ENCODE assay signal across 8 cellular contexts in genomic region chr15:65611888-65612615, GRCh38. TPM values are rescaled to one million over a fixed set of nuclear protein-coding genes. Genes with fewer than 3 reads are reported as not detected.
DNase-seq lines count a peak whose midpoint lies in the region; ATAC-seq and TF ChIP-seq lines count a peak whose summit lies in the region.

No MANE protein-coding gene starts in this region.

- H3K27me3 Mint-ChIP-seq in Calu3 (ENCODE audit: unreplicated experiment) = no peaks in the 10 kb centered on the region
- H3K27me3 Mint-ChIP-seq in endodermal cell (ENCODE audit: insufficient read depth) = no peaks in the 10 kb centered on the region
- no peaks in the 10 kb centered on the region for H3K27me3 Mint-ChIP-seq in osteocyte (ENCODE audit: unreplicated experiment)

- H3K27ac ChIP-seq in endodermal cell (ENCODE audit: low read depth, low read length) = peak overlapping the region; percentile 86

- H3K9me3 ChIP-seq in NT2/D1 (ENCODE audit: insufficient read depth, low read length) = no peaks in the 10 kb centered on the region
- no peaks in the 10 kb centered on the region for H3K9me3 ChIP-seq in endodermal cell (ENCODE audit: control insufficient read depth, low read length)

- TF ChIP-seq CTCF in Calu3 (IDR thresholded peaks at IDR 0.05; ENCODE audit: unreplicated experiment) (no peak), endodermal cell (conservative IDR thresholded peaks at IDR 0.05) (no peak), osteocyte (IDR thresholded peaks at IDR 0.05) (no peak)

- peak overlapping the region; percentile 97 for H3K4me3 ChIP-seq in NT2/D1 (ENCODE audit: insufficient read length, low read depth)
- peak overlapping the region; percentile 90 for H3K4me3 ChIP-seq in endodermal cell (ENCODE audit: low read length)

- H3K4me3 Mint-ChIP-seq in Calu3 (ENCODE audit: low read depth, unreplicated experiment) (peak overlapping the region; percentile 78), endodermal cell (peak overlapping the region; percentile 81), osteocyte (ENCODE audit: unreplicated experiment) (peak overlapping the region; percentile 97)

- intact Hi-C loops in Calu3 (cut with micrococcal nuclease; ENCODE audit: unreplicated experiment) = no loop called here

- H3K9ac ChIP-seq in NT2/D1 (ENCODE audit: insufficient read length, low read depth) = peak overlapping the region; percentile 83
- H3K9ac ChIP-seq in endodermal cell (ENCODE audit: extremely low read depth, low read length, poor library complexity, severe bottlenecking) = peak overlapping the region; percentile 75

- 76 to 81% methylated on average over 3 to 5 of the region's 5 CpGs for WGBS in endodermal cell (ENCODE audit: insufficient coverage in 1 of 2, insufficient read length in 1 of 2), 2 experiments

- H3K27me3 ChIP-seq in NT2/D1 (ENCODE audit: insufficient read depth, insufficient read length) (no peaks in the 10 kb centered on the region), endodermal cell (ENCODE audit: control insufficient read depth, insufficient read depth, low read length, poor library complexity, severe bottlenecking) (no peaks in the 10 kb centered on the region)

- H3K4me1 Mint-ChIP-seq in Calu3 (ENCODE audit: low read depth, unreplicated experiment) (peaks cover 11% of the 10 kb centered on the region), endodermal cell (peaks cover 27% of the 10 kb centered on the region), osteocyte (ENCODE audit: unreplicated experiment) (peaks cover 22% of the 10 kb centered on the region)

- no TSS peak for BruUV-seq in Calu3 (replicated peaks; lab: Mats Ljungman, UMichigan)

- CTCF ChIA-PET in Calu3 (lab: Charles Lee) = interaction anchor here (1.7 kb wide), 1 partner anchor 212 kb away, joined by 3 read pairs; no protein-coding TSS in a partner anchor

- H3K9me3 Mint-ChIP-seq in Calu3 (ENCODE audit: low read depth, unreplicated experiment) = no peaks in the 10 kb centered on the region
- peaks cover 6% of the 10 kb centered on the region for H3K9me3 Mint-ChIP-seq in endodermal cell
- no peaks in the 10 kb centered on the region for H3K9me3 Mint-ChIP-seq in osteocyte (ENCODE audit: unreplicated experiment)

- H3K36me3 ChIP-seq in NT2/D1 (ENCODE audit: insufficient read depth, insufficient read length, low read length) (peaks cover 10% of the 10 kb centered on the region), endodermal cell (ENCODE audit: control insufficient read depth, insufficient read depth, low read length) (peaks cover 7% of the 10 kb centered on the region)

- DNase-seq in Calu3 = peak; percentile 9
- DNase-seq in NT2/D1 (ENCODE audit: low read depth, low spot score) = no peak
- peak; percentile 52 for DNase-seq in endodermal cell
- no peak for DNase-seq in osteocyte (ENCODE audit: extremely low spot score, unreplicated experiment)
- DNase-seq in NCI-H1417 treated with DMSO at 0.1 percent for 48 hours (lab: John Stamatoyannopoulos, UW) = no peak
- no peak for DNase-seq in activated effector memory CD4-positive, alpha-beta T cell treated with Interleukin-2 at 50 U/mL for 16 hours
- DNase-seq in KG1 (lab: John Stamatoyannopoulos, UW) = no peak

- peak overlapping the region; percentile 90 for H3K27ac Mint-ChIP-seq in Calu3 (ENCODE audit: unreplicated experiment)
- H3K27ac Mint-ChIP-seq in endodermal cell = peak overlapping the region; percentile 98
- H3K27ac Mint-ChIP-seq in osteocyte (ENCODE audit: unreplicated experiment) = peak overlapping the region; percentile 99

- H3K36me3 Mint-ChIP-seq in Calu3 (ENCODE audit: insufficient read depth, unreplicated experiment) (peaks cover 27% of the 10 kb centered on the region), endodermal cell (ENCODE audit: low read depth) (peaks cover 4% of the 10 kb centered on the region), osteocyte (ENCODE audit: unreplicated experiment) (peaks cover 2% of the 10 kb centered on the region)

- H3K4me1 ChIP-seq in NT2/D1 (ENCODE audit: insufficient read depth, insufficient read length) (no peaks in the 10 kb centered on the region), endodermal cell (ENCODE audit: control insufficient read depth, insufficient read depth, low read length) (peaks cover 17% of the 10 kb centered on the region)

- no peak for ATAC-seq in HG02623 (IDR thresholded peaks at IDR 0.05; ENCODE audit: unreplicated experiment)

RNA-seq across cellular contexts. Expression of gene INTS14, which starts 1.1 kb away (rescaled TPM):
- total RNA-seq in Calu3 (2022) (50.1 and 55.6 TPM in 2 replicates), endodermal cell (10 to 100 TPM; 33.4 to 37.7 TPM), osteocyte (33.6 and 33.9 TPM in 2 replicates)
- polyA plus RNA-seq in endodermal cell (2013, experiment 1 of 2) = 46.1 TPM
- 48.0 TPM for polyA plus RNA-seq in endodermal cell (2013, experiment 2 of 2)

RNA-seq across cellular contexts. Expression of gene SLC24A1, which starts 9.7 kb away (rescaled TPM):
- total RNA-seq in Calu3 (2022) (9.0 and 13.2 TPM in 2 replicates), endodermal cell (10 to 100 TPM; 12.0 to 14.2 TPM), osteocyte (14.8 and 17.2 TPM in 2 replicates)
- polyA plus RNA-seq in endodermal cell (2013, experiment 1 of 2) = 6.0 TPM
- 7.5 TPM for polyA plus RNA-seq in endodermal cell (2013, experiment 2 of 2)

Comparison
In these comparisons a context has a peak if more than half of its experiments do, and no peak if none do; other contexts are left out.
1. DNase-seq: peak in Calu3 (single experiment) and endodermal cell (single experiment); none in NT2/D1 (single experiment), osteocyte (single experiment), NCI-H1417 treated with DMSO at 0.1 percent for 48 hours (single experiment), activated effector memory CD4-positive, alpha-beta T cell treated with Interleukin-2 at 50 U/mL for 16 hours (single experiment) and KG1 (single experiment).
2. Peak in every context shown above with its lines, with median percentiles within 50 percentile points of each other: H3K27ac Mint-ChIP-seq and H3K4me3 Mint-ChIP-seq.